25 cellular contexts compared by ENCODE assay signal in genomic region chr4:39166177-39166576, GRCh38. TPM values are rescaled to one million over a fixed set of nuclear protein-coding genes. Genes with fewer than 3 reads are reported as not detected.
DNase-seq lines count a peak whose midpoint lies in the region; ATAC-seq and TF ChIP-seq lines count a peak whose summit lies in the region.
"Had no signal": no experiment of that assay in that cellular context is flagged by ENCODE, and none has a peak within 500 bp of the region (broad histone marks: within the 10 kb centered on the region; RNA-seq: fewer than 3 reads in every experiment).

No MANE protein-coding gene starts in this region.

- H3K36me3 Mint-ChIP-seq in naive B cell = peaks cover 0 to 8% of the 10 kb centered on the region in 2 donors
- H3K36me3 Mint-ChIP-seq in activated T-helper 2 cell treated with anti-CD3 and anti-CD28 coated beads, Interferon-gamma antibody, Interleukin-2, Interleukin-4, amounts not matched to agents 10 μg/mL and 5 μg/mL and 100 μg/mL, durations not matched to agents 14 hours and 24 hours and 36 hours (ENCODE audit: low read depth) = no peaks in the 10 kb centered on the region
- H3K36me3 Mint-ChIP-seq: activated CD4-positive, alpha-beta memory T cell treated with anti-CD3 and anti-CD28 coated beads for 36 hours; CD4-positive, CD25-positive, alpha-beta regulatory T cell had no signal

- H3K9me2 ChIP-seq in DOHH2 (replicated peaks; ENCODE audit: control insufficient read depth, low read length) = no peaks in the 10 kb centered on the region
- no peaks in the 10 kb centered on the region for H3K9me2 ChIP-seq in OCI-LY1 (ENCODE audit: low read depth, low read length)

- WGBS in esophagus squamous epithelium, 2 donors = 50 to 58% methylated on average over 3 of the region's 3 CpGs

- no peaks in the 10 kb centered on the region for H3K27me3 ChIP-seq in DOHH2 (ENCODE audit: control insufficient read depth, low read length)
- H3K27me3 ChIP-seq in OCI-LY1 (ENCODE audit: insufficient read depth, low read length) = no peaks in the 10 kb centered on the region
- H3K27me3 ChIP-seq in esophagus squamous epithelium = no peaks in the 10 kb centered on the region
- H3K27me3 ChIP-seq: suprapubic skin had no signal

- H3K36me3 ChIP-seq in DOHH2 (ENCODE audit: control insufficient read depth, low read length) (peaks cover 7% of the 10 kb centered on the region), OCI-LY1 (ENCODE audit: insufficient read depth, low read length) (no peaks in the 10 kb centered on the region), esophagus squamous epithelium (no peaks in the 10 kb centered on the region)
- H3K36me3 ChIP-seq: suprapubic skin, WERI-Rb-1 had no signal

- H3K4me3 Mint-ChIP-seq in naive B cell = peak overlapping the region; percentile 56 to 90 (median 76)
- no peak overlapping the region for H3K4me3 Mint-ChIP-seq in activated T-helper 2 cell treated with anti-CD3 and anti-CD28 coated beads, Interferon-gamma antibody, Interleukin-2, Interleukin-4, amounts not matched to agents 10 μg/mL and 5 μg/mL and 100 μg/mL, durations not matched to agents 14 hours and 24 hours and 36 hours (ENCODE audit: low read depth)
- H3K4me3 Mint-ChIP-seq: activated CD4-positive, alpha-beta memory T cell treated with anti-CD3 and anti-CD28 coated beads for 36 hours; CD4-positive, CD25-positive, alpha-beta regulatory T cell; central memory CD8-positive, alpha-beta T cell; T-helper 1 cell treated with Interleukin-12 subunit alpha and Interleukin-12 subunit beta and Interleukin-4 antibody, amounts not matched to agents 30 μg/mL and 1 μg/mL, for 36 hours had no signal

- no peaks in the 10 kb centered on the region for H3K79me2 ChIP-seq in DOHH2 (ENCODE audit: control insufficient read depth, low read length)
- no peaks in the 10 kb centered on the region for H3K79me2 ChIP-seq in OCI-LY1 (ENCODE audit: insufficient read depth, low read length)

- H3K27ac Mint-ChIP-seq in naive B cell = peak overlapping the region; percentile 94 to 98 (median 97)
- H3K27ac Mint-ChIP-seq in activated T-helper 2 cell treated with anti-CD3 and anti-CD28 coated beads, Interferon-gamma antibody, Interleukin-2, Interleukin-4, amounts not matched to agents 10 μg/mL and 5 μg/mL and 100 μg/mL, durations not matched to agents 14 hours and 24 hours and 36 hours = no peak overlapping the region
- H3K27ac Mint-ChIP-seq: activated CD4-positive, alpha-beta memory T cell treated with anti-CD3 and anti-CD28 coated beads for 36 hours; T-helper 1 cell treated with Interleukin-12 subunit alpha and Interleukin-12 subunit beta and Interleukin-4 antibody, amounts not matched to agents 30 μg/mL and 1 μg/mL, for 36 hours had no signal

- H3K4me3 ChIP-seq in DOHH2 (ENCODE audit: low read length) (peak overlapping the region; percentile 64), OCI-LY1 (ENCODE audit: low read depth, low read length, poor library complexity, severe bottlenecking) (peak overlapping the region; percentile 9), esophagus squamous epithelium (no peak overlapping the region)
- H3K4me3 ChIP-seq: smooth muscle cell, suprapubic skin had no signal

- H3F3A ChIP-seq in DOHH2 (ENCODE audit: control insufficient read depth, insufficient read depth) (peaks cover 34% of the 10 kb centered on the region), OCI-LY1 (ENCODE audit: insufficient read depth, low read length) (no peaks in the 10 kb centered on the region)

- H4K20me1 ChIP-seq in DOHH2 (ENCODE audit: control insufficient read depth, insufficient read depth, low read depth, low read length) = no peaks in the 10 kb centered on the region
- H4K20me1 ChIP-seq in OCI-LY1 (ENCODE audit: insufficient read depth, low read length) = no peaks in the 10 kb centered on the region

- ATAC-seq in GM21528 (IDR thresholded peaks at IDR 0.05; ENCODE audit: low FRiP score, unreplicated experiment) = peak; percentile 56
- ATAC-seq in naive B cell (ENCODE audit: low read depth in 2 of 2) = peak; percentile 89 to 90
- ATAC-seq: left cardiac atrium had no signal

- no peak overlapping the region for H2AFZ ChIP-seq in OCI-LY1 (ENCODE audit: low read length)

- H3K9me3 Mint-ChIP-seq in naive B cell = peaks cover 0 to 6% (median 4%) of the 10 kb centered on the region in 7 donors
- H3K9me3 Mint-ChIP-seq in activated T-helper 2 cell treated with anti-CD3 and anti-CD28 coated beads, Interferon-gamma antibody, Interleukin-2, Interleukin-4, amounts not matched to agents 10 μg/mL and 5 μg/mL and 100 μg/mL, durations not matched to agents 14 hours and 24 hours and 36 hours = no peaks in the 10 kb centered on the region
- H3K9me3 Mint-ChIP-seq: T-helper 1 cell treated with Interleukin-12 subunit alpha and Interleukin-12 subunit beta and Interleukin-4 antibody, amounts not matched to agents 30 μg/mL and 1 μg/mL, for 36 hours had no signal

- H3K4me1 ChIP-seq in DOHH2 (ENCODE audit: control insufficient read depth, low read length) = peaks cover 78% of the 10 kb centered on the region
- peaks cover 40% of the 10 kb centered on the region for H3K4me1 ChIP-seq in OCI-LY1 (ENCODE audit: insufficient read depth, low read length, severe bottlenecking)
- no peaks in the 10 kb centered on the region for H3K4me1 ChIP-seq in esophagus squamous epithelium
- H3K4me1 ChIP-seq: suprapubic skin had no signal

- peak overlapping the region; percentile 44; the same call in 1 of the 2 replicates for H3K9ac ChIP-seq in OCI-LY1 (ENCODE audit: low read length)

- intact Hi-C loops in activated T-helper 2 cell treated with anti-CD3 and anti-CD28 coated beads, Interferon-gamma antibody, Interleukin-2, Interleukin-4, amounts not matched to agents 10 μg/mL and 5 μg/mL and 100 μg/mL, durations not matched to agents 14 hours and 24 hours and 36 hours (cut with micrococcal nuclease) = no loop called here
- intact Hi-C loops in esophagus squamous epithelium (cut with DNase I) = no loop called here

- H3K27ac ChIP-seq in DOHH2 (ENCODE audit: low read depth, low read length) (peak overlapping the region; percentile 98), OCI-LY1 (ENCODE audit: low read depth, low read length, poor library complexity, severe bottlenecking) (peak overlapping the region; percentile 89), esophagus squamous epithelium (no peak overlapping the region)
- H3K27ac ChIP-seq: suprapubic skin, WERI-Rb-1 had no signal

- TF ChIP-seq POLR2A in esophagus squamous epithelium (IDR thresholded peaks at IDR 0.05) = no peak

- H3K4me1 Mint-ChIP-seq in naive B cell = peaks cover 38 to 63% (median 58%) of the 10 kb centered on the region in 3 donors
- peaks cover 4% of the 10 kb centered on the region for H3K4me1 Mint-ChIP-seq in activated T-helper 2 cell treated with anti-CD3 and anti-CD28 coated beads, Interferon-gamma antibody, Interleukin-2, Interleukin-4, amounts not matched to agents 10 μg/mL and 5 μg/mL and 100 μg/mL, durations not matched to agents 14 hours and 24 hours and 36 hours (ENCODE audit: low read depth)
- H3K4me1 Mint-ChIP-seq: CD4-positive, CD25-positive, alpha-beta regulatory T cell; central memory CD8-positive, alpha-beta T cell had no signal

- H3K27me3 Mint-ChIP-seq in naive B cell = no peaks in the 10 kb centered on the region
- H3K27me3 Mint-ChIP-seq in activated T-helper 2 cell treated with anti-CD3 and anti-CD28 coated beads, Interferon-gamma antibody, Interleukin-2, Interleukin-4, amounts not matched to agents 10 μg/mL and 5 μg/mL and 100 μg/mL, durations not matched to agents 14 hours and 24 hours and 36 hours (ENCODE audit: low read depth) = peaks cover 11% of the 10 kb centered on the region
- H3K27me3 Mint-ChIP-seq: activated CD4-positive, alpha-beta memory T cell treated with anti-CD3 and anti-CD28 coated beads for 36 hours had no signal

- no peak for TF ChIP-seq CTCF in DOHH2 (IDR thresholded peaks at IDR 0.05; ENCODE audit: low read depth, low read length, poor library complexity, severe bottlenecking)
- TF ChIP-seq CTCF in OCI-LY1 (IDR thresholded peaks at IDR 0.05; ENCODE audit: low read length) = no peak
- TF ChIP-seq CTCF in esophagus squamous epithelium (IDR thresholded peaks at IDR 0.05) = no peak

- DNase-seq in naive B cell = peak; percentile 78
- DNase-seq in GM19238 (ENCODE audit: insufficient read length, low spot score) = no peak
- DNase-seq in NCI-H524 treated with DMSO at 0.1 percent for 48 hours (lab: John Stamatoyannopoulos, UW) = no peak
- no peak for DNase-seq in activated T-helper 2 cell treated with anti-CD3 and anti-CD28 coated beads, Interferon-gamma antibody, Interleukin-2, Interleukin-4, amounts not matched to agents 10 μg/mL and 5 μg/mL and 100 μg/mL, durations not matched to agents 14 hours and 24 hours and 36 hours (ENCODE audit: low spot score)
- DNase-seq in esophagus squamous epithelium (lab: John Stamatoyannopoulos, UW) = no peak
- DNase-seq: ACHN; activated CD4-positive, alpha-beta memory T cell treated with anti-CD3 and anti-CD28 coated beads for 36 hours; activated naive CD4-positive, alpha-beta T cell treated with Interleukin-2 at 50 U/mL for 16 hours; aorta; CD4-positive, CD25-positive, alpha-beta regulatory T cell; H7; left cardiac atrium; midbrain; NCI-H1092; NCI-H2081 treated with DMSO at 0.1 percent for 48 hours; NCI-H510A treated with DMSO at 0.1 percent for 48 hours; SIG-M5; WERI-Rb-1 had no signal

- H3K9me3 ChIP-seq in DOHH2 (ENCODE audit: control insufficient read depth, insufficient read depth, low read length) (peaks cover 4% of the 10 kb centered on the region; the same call in 1 of the 2 replicates), OCI-LY1 (ENCODE audit: low read length) (no peaks in the 10 kb centered on the region; the same call in 1 of the 2 replicates), esophagus squamous epithelium (no peaks in the 10 kb centered on the region)
- H3K9me3 ChIP-seq: suprapubic skin had no signal

- H3K4me2 ChIP-seq in DOHH2 (ENCODE audit: low read length) = peak overlapping the region; percentile 92
- H3K4me2 ChIP-seq in OCI-LY1 (ENCODE audit: low read length) = peak overlapping the region; percentile 50
- H3K4me2 ChIP-seq: smooth muscle cell had no signal

RNA-seq across cellular contexts. Expression of gene WDR19, which starts 16.2 kb away (rescaled TPM):
- polyA plus RNA-seq in naive B cell (ENCODE audit: low read depth in 6 of 6) = 10 to 100 TPM in 1 of 6 donors, 1 to 10 TPM in 5; 4.6 to 10.6 (median 7.4) TPM
- total RNA-seq in activated T-helper 2 cell treated with anti-CD3 and anti-CD28 coated beads, Interferon-gamma antibody, Interleukin-2, Interleukin-4, amounts not matched to agents 10 μg/mL and 5 μg/mL and 100 μg/mL, durations not matched to agents 14 hours and 24 hours and 36 hours = 8.9 and 10.5 TPM in 2 replicates
- total RNA-seq in esophagus squamous epithelium = 10 to 100 TPM in 3 of 4 donors, 1 to 10 TPM in 1; 9.1 to 34.7 (median 10.4) TPM

Comparison
In these comparisons a context has a peak if more than half of its experiments do, and no peak if none do; other contexts are left out.
1. H3K27ac ChIP-seq: peak in DOHH2 (single experiment) and OCI-LY1 (single experiment); none in esophagus squamous epithelium (0 of 4).
2. H3K4me3 ChIP-seq: peak in DOHH2 (single experiment) and OCI-LY1 (single experiment); none in esophagus squamous epithelium (0 of 4).